ENCODE assay signal across 20 cellular contexts in genomic region chr10:70557876-70558275, GRCh38. TPM values are rescaled to one million over a fixed set of nuclear protein-coding genes. Genes with fewer than 3 reads are reported as not detected.
"Had no signal": no experiment of that assay in that cellular context is flagged by ENCODE, and none has a peak within 500 bp of the region (broad histone marks: within the 10 kb centered on the region; RNA-seq: fewer than 3 reads in every experiment).

No MANE protein-coding gene starts in this region.

- H3K27ac Mint-ChIP-seq: activated CD4-positive, alpha-beta T cell treated with anti-CD3 and anti-CD28 coated beads, Interleukin-2, amount 10 ng/mL, durations not matched to agents 7 days and 5 days; activated CD8-positive, alpha-beta T cell treated with anti-CD3 and anti-CD28 coated beads, Interleukin-2, amount 10 ng/mL, durations not matched to agents 7 days and 5 days; activated naive CD8-positive, alpha-beta T cell treated with anti-CD3 and anti-CD28 coated beads, Interleukin-2, amount 50 U/mL, for 24 hours; activated T-cell treated with anti-CD3 and anti-CD28 coated beads, Interleukin-2, amount 50 U/mL, for 24 hours; activated T-helper 2 cell treated with anti-CD3 and anti-CD28 coated beads, Interferon-gamma antibody, Interleukin-2, Interleukin-4, amounts not matched to agents 10 μg/mL and 5 μg/mL and 100 μg/mL, durations not matched to agents 14 hours and 24 hours and 36 hours had no signal

- H3K27me3 Mint-ChIP-seq: activated CD4-positive, alpha-beta T cell treated with anti-CD3 and anti-CD28 coated beads, Interleukin-2, amount 10 ng/mL, durations not matched to agents 7 days and 5 days; activated naive CD8-positive, alpha-beta T cell treated with anti-CD3 and anti-CD28 coated beads, Interleukin-2, amount 50 U/mL, for 24 hours; activated T-cell treated with anti-CD3 and anti-CD28 coated beads, Interleukin-2, amount 50 U/mL, for 24 hours; central memory CD8-positive, alpha-beta T cell had no signal

- DNase-seq: activated CD4-positive, alpha-beta T cell treated with anti-CD3 and anti-CD28 coated beads, Interleukin-2, amount 10 ng/mL, durations not matched to agents 7 days and 5 days; activated CD4-positive, CD25-positive, alpha-beta regulatory T cell; activated CD8-positive, alpha-beta T cell treated with anti-CD3 and anti-CD28 coated beads, Interleukin-2, amount 10 ng/mL, durations not matched to agents 7 days and 5 days; activated naive CD4-positive, alpha-beta T cell treated with Interleukin-2 at 50 U/mL for 16 hours; activated naive CD8-positive, alpha-beta T cell treated with anti-CD3 and anti-CD28 coated beads, Interleukin-2, amount 50 U/mL, for 24 hours; activated T-cell treated with anti-CD3 and anti-CD28 coated beads, Interleukin-2, amount 50 U/mL, for 24 hours; anterior cingulate cortex; erythroblast; foreskin melanocyte; mesenchymal stem cell; naive thymus-derived CD4-positive, alpha-beta T cell; nucleus accumbens; stimulated activated naive CD8-positive, alpha-beta T cell treated with anti-CD3 and anti-CD28 coated beads, Interleukin-15, Interleukin-2, amounts not matched to agents 100 U/mL and 50 U/mL, for 24 hours; T-helper 1 cell; T-helper 9 cell had no signal

- H3K9me3 Mint-ChIP-seq: activated CD4-positive, alpha-beta T cell treated with anti-CD3 and anti-CD28 coated beads, Interleukin-2, amount 10 ng/mL, durations not matched to agents 7 days and 5 days; activated naive CD8-positive, alpha-beta T cell treated with anti-CD3 and anti-CD28 coated beads, Interleukin-2, amount 50 U/mL, for 24 hours; activated T-cell treated with anti-CD3 and anti-CD28 coated beads, Interleukin-2, amount 50 U/mL, for 24 hours; activated T-helper 2 cell treated with anti-CD3 and anti-CD28 coated beads, Interferon-gamma antibody, Interleukin-2, Interleukin-4, amounts not matched to agents 10 μg/mL and 5 μg/mL and 100 μg/mL, durations not matched to agents 14 hours and 24 hours and 36 hours; brain; central memory CD8-positive, alpha-beta T cell; naive thymus-derived CD4-positive, alpha-beta T cell had no signal

- H3K4me3 Mint-ChIP-seq: activated CD4-positive, alpha-beta T cell treated with anti-CD3 and anti-CD28 coated beads, Interleukin-2, amount 10 ng/mL, durations not matched to agents 7 days and 5 days; activated CD8-positive, alpha-beta T cell treated with anti-CD3 and anti-CD28 coated beads, Interleukin-2, amount 10 ng/mL, durations not matched to agents 7 days and 5 days; activated naive CD8-positive, alpha-beta T cell treated with anti-CD3 and anti-CD28 coated beads, Interleukin-2, amount 50 U/mL, for 24 hours; activated T-cell treated with anti-CD3 and anti-CD28 coated beads, Interleukin-2, amount 50 U/mL, for 24 hours; brain had no signal

- H3K36me3 Mint-ChIP-seq: naive thymus-derived CD4-positive, alpha-beta T cell had no signal

- ATAC-seq: activated CD8-positive, alpha-beta T cell treated with anti-CD3 and anti-CD28 coated beads, Interleukin-2, amount 10 ng/mL, durations not matched to agents 7 days and 5 days; activated naive CD8-positive, alpha-beta T cell treated with anti-CD3 and anti-CD28 coated beads, Interleukin-2, amount 50 U/mL, for 24 hours; naive thymus-derived CD4-positive, alpha-beta T cell; stimulated activated naive CD8-positive, alpha-beta T cell treated with anti-CD3 and anti-CD28 coated beads, Interleukin-15, Interleukin-2, amounts not matched to agents 100 U/mL and 50 U/mL, for 24 hours had no signal

RNA-seq across cellular contexts. Expression of gene PRF1, which starts 44.7 kb away (rescaled TPM):
- total RNA-seq: kidney epithelial cell, renal cortical epithelial cell had no signal
